In the genomic region with DNA sequence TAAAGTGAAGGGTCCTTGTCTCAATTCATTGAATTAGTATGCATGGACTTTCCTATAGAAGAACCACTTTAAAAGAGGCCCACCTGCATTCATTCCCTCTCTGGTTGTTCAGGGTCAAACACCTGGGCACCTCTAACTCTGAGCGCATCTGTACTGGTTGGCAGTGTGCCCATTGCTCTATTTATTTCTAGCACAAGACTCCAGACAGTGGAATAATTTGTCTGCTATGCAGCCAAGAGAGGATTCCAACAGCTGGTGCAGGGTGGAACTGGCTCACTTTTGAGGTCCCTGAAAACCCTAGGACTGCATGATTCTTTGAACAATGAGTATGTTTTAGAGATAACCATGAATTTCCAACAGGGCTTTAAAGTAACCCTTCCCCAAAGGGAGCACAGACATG, we compare ENCODE assay signal across 15 cellular contexts. TPM values are rescaled to one million over a fixed set of nuclear protein-coding genes. Genes with fewer than 3 reads are reported as not detected.
"Had no signal": no experiment of that assay in that cellular context is flagged by ENCODE, and none has a peak within 500 bp of the region (broad histone marks: within the 10 kb centered on the region; RNA-seq: fewer than 3 reads in every experiment).

No MANE protein-coding gene starts in this region.

- H3K9me3 ChIP-seq: esophagus muscularis mucosa, right atrium auricular region, tibial artery had no signal

- H3K4me3 ChIP-seq: esophagus muscularis mucosa, lung, right atrium auricular region, smooth muscle cell, tibial artery had no signal

- H3K27me3 ChIP-seq: right atrium auricular region had no signal

- H3K36me3 ChIP-seq: esophagus muscularis mucosa, right atrium auricular region, tibial artery had no signal

- FAIRE-seq: astrocyte had no signal

- DNase-seq: activated B cell treated with CpG ODN at 0.5 μM for 24 hours; activated CD4-positive, alpha-beta T cell treated with anti-CD3 and anti-CD28 coated beads, Interleukin-2, amount 10 ng/mL, durations not matched to agents 24 days and 14 days; activated naive CD4-positive, alpha-beta T cell; left cardiac atrium; naive thymus-derived CD8-positive, alpha-beta T cell; tibial artery had no signal

- H3K27ac ChIP-seq: esophagus muscularis mucosa, right atrium auricular region, tibial artery had no signal

- ATAC-seq: left cardiac atrium; naive thymus-derived CD8-positive, alpha-beta T cell; stimulated activated effector memory CD8-positive, alpha-beta T cell treated with anti-CD3 and anti-CD28 coated beads, Interleukin-12 subunit alpha, Interleukin-12 subunit beta, amount 100 ng/mL, for 72 hours had no signal

RNA-seq across cellular contexts. Expression of a gene that starts 57.9 kb away (rescaled TPM):
- total RNA-seq: activated B cell treated with CpG ODN at 0.5 μM for 24 hours; activated CD4-positive, alpha-beta T cell treated with anti-CD3 and anti-CD28 coated beads, Interleukin-2, amount 10 ng/mL, durations not matched to agents 24 days and 14 days; activated T-helper 1 cell treated with anti-CD3 and anti-CD28 coated beads, Interleukin-12 subunit alpha, Interleukin-12 subunit beta, Interleukin-2, Interleukin-4 antibody, amounts not matched to agents 30 ng/mL and 10 ng/mL and 1 ng/mL, durations not matched to agents 14 hours and 24 hours and 36 hours; esophagus muscularis mucosa; left cardiac atrium; mononuclear cell; naive thymus-derived CD8-positive, alpha-beta T cell; posterior vena cava; right atrium auricular region had no signal
- polyA plus RNA-seq: naive thymus-derived CD8-positive, alpha-beta T cell had no signal
